ENCODE assay signal across 1 cellular context in genomic region chr2:88627055-88627855, GRCh38.
A peak's percentile ranks its signal among the peaks of the same experiment; 100 is the strongest.
TF ChIP-seq lines count a peak whose summit lies in the region.

Gene EIF2AK3, minus strand, starts transcription at chr2:88627464. Its CDS starts 190 bp downstream, at chr2:88627274.

TF ChIP-seq in HEK293, 187 proteins besides CTCF, POLR2A, EP300 and RAD21 (continued from another document):
- 0 out of 2 replicates have a peak, but pooled peaks have one; percentile 24 for TF ChIP-seq ZNF518A (tag by site-specific recombination; conservative IDR thresholded peaks at IDR 0.05; ENCODE audit: low read depth)
- 0 out of 2 replicates have a peak, but pooled peaks have one; percentile 49 for TF ChIP-seq ZNF561 (tag by site-specific recombination; IDR thresholded peaks at IDR 0.05; ENCODE audit: borderline replicate concordance)
- no peak for TF ChIP-seq SALL2 (tag by site-specific recombination; IDR thresholded peaks at IDR 0.05; ENCODE audit: borderline replicate concordance)
- TF ChIP-seq ZNF600 (tag by site-specific recombination; IDR thresholded peaks at IDR 0.05): no peak
- peak; percentile 78 for TF ChIP-seq ZBTB26 (tag by site-specific recombination; optimal IDR thresholded peaks at IDR 0.05)
- no peak for TF ChIP-seq ZNF704 (tag by site-specific recombination; IDR thresholded peaks at IDR 0.05)
- 0 out of 2 replicates have a peak, but pooled peaks have one; percentile 29 for TF ChIP-seq ZNF660 (tag by site-specific recombination; IDR thresholded peaks at IDR 0.05)
- TF ChIP-seq ZNF558 (tag by site-specific recombination; IDR thresholded peaks at IDR 0.05): no peak
- peak; percentile 74 for TF ChIP-seq ZNF335 (tag by site-specific recombination; conservative IDR thresholded peaks at IDR 0.05)
- TF ChIP-seq BCL11A (tag by site-specific recombination; IDR thresholded peaks at IDR 0.05; ENCODE audit: low read depth): peak; percentile 35; the same call in 1 of the 2 replicates
- TF ChIP-seq ZNF76 (tag by site-specific recombination; IDR thresholded peaks at IDR 0.05; ENCODE audit: borderline replicate concordance, low read depth): peak; percentile 54; the same call in 1 of the 2 replicates
- TF ChIP-seq SCRT2 (tag by site-specific recombination; IDR thresholded peaks at IDR 0.05): 0 out of 2 replicates have a peak, but pooled peaks have one; percentile 8
- TF ChIP-seq ZNF202 (tag by site-specific recombination; IDR thresholded peaks at IDR 0.05; ENCODE audit: borderline replicate concordance): no peak
- TF ChIP-seq SP3 (tag by site-specific recombination; IDR thresholded peaks at IDR 0.05): peak; percentile 87
- TF ChIP-seq ZBTB48 (tag by site-specific recombination; IDR thresholded peaks at IDR 0.05): peak; percentile 59
- peak; percentile 37; the same call in 1 of the 2 replicates for TF ChIP-seq GLIS2 (tag by site-specific recombination; IDR thresholded peaks at IDR 0.05)
- peak; percentile 49; the same call in 1 of the 2 replicates for TF ChIP-seq ZNF677 (tag by site-specific recombination; IDR thresholded peaks at IDR 0.05)
TF ChIP-seq in HEK293: peak in this region for 21.
